Comparison of ENCODE assay signal across 23 cellular contexts in the genomic region with DNA sequence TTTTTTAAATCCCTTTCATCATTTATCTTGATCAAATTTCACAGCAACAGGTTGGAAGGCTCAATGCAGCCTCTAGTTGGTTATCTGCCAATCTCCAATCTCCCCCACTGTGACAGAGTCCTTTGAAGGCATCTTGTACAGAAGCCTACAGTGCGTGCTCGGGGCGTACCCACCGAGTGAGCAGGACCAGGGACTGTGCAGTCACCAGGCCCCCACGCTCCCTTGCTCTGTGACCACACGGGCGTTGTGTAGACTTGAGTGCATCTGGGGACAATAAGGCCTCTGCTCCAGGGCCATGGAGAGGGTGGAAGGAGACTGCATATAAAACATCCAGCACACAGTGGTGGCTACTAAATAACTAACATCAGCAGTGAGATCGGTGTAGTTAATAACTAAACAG.
"Had no signal": no experiment of that assay in that cellular context is flagged by ENCODE, and none has a peak within 500 bp of the region (broad histone marks: within the 10 kb centered on the region; RNA-seq: fewer than 3 reads in every experiment).

No MANE protein-coding gene starts in this region.

- H3K4me3 Mint-ChIP-seq: dendritic cell treated with granulocyte-macrophage colony-stimulating factor and Interleukin-4, amounts not matched to agents 40 ng/mL and 50 ng/mL, for 4 days; effector memory CD8-positive, alpha-beta T cell; memory B cell; mesothelial cell of epicardium; natural killer cell; neural progenitor cell had no signal

- H3K4me3 ChIP-seq: esophagus muscularis mucosa, gastrocnemius medialis, left ventricle myocardium inferior, lower lobe of right lung, neural progenitor cell, ovary, tibial artery, upper lobe of left lung, uterus had no signal

- H3K27me3 Mint-ChIP-seq: dendritic cell treated with granulocyte-macrophage colony-stimulating factor and Interleukin-4, amounts not matched to agents 40 ng/mL and 50 ng/mL, for 4 days; effector memory CD8-positive, alpha-beta T cell; memory B cell; progenitor cell of endocrine pancreas had no signal

- H3K9me3 ChIP-seq: esophagus muscularis mucosa, gastrocnemius medialis, left ventricle myocardium inferior, lower lobe of right lung, ovary, tibial artery, upper lobe of left lung, uterus had no signal

- H3K9me3 Mint-ChIP-seq: dendritic cell treated with granulocyte-macrophage colony-stimulating factor and Interleukin-4, amounts not matched to agents 40 ng/mL and 50 ng/mL, for 4 days; effector memory CD8-positive, alpha-beta T cell; memory B cell; mesothelial cell of epicardium; natural killer cell; neural progenitor cell had no signal

- DNase-seq: effector memory CD8-positive, alpha-beta T cell; gastrocnemius medialis; glutamatergic neuron; islet precursor cell; left ventricle myocardium inferior; lower lobe of right lung; natural killer cell; nucleus accumbens; ovary; right cardiac atrium; small intestine; stimulated activated CD4-positive, alpha-beta T cell treated with anti-CD3 and anti-CD28 coated beads, Interleukin-2, amount 100 ng/mL, for 48 hours; stimulated activated naive CD8-positive, alpha-beta T cell treated with anti-CD3 and anti-CD28 coated beads, Interleukin-15, Interleukin-2, amounts not matched to agents 100 U/mL and 50 U/mL, for 24 hours; tibial artery; upper lobe of left lung; uterus had no signal

- H3K27ac Mint-ChIP-seq: dendritic cell treated with granulocyte-macrophage colony-stimulating factor and Interleukin-4, amounts not matched to agents 40 ng/mL and 50 ng/mL, for 4 days; memory B cell; mesothelial cell of epicardium; neural progenitor cell had no signal

- H3K4me1 Mint-ChIP-seq: memory B cell, mesothelial cell of epicardium, neural progenitor cell had no signal

- H3K4me1 ChIP-seq: esophagus muscularis mucosa, left ventricle myocardium inferior, lower lobe of right lung, neural progenitor cell, tibial artery, upper lobe of left lung, uterus had no signal

- ATAC-seq: effector memory CD8-positive, alpha-beta T cell; gastrocnemius medialis; lower lobe of right lung; natural killer cell; right cardiac atrium; stimulated activated naive CD8-positive, alpha-beta T cell treated with anti-CD3 and anti-CD28 coated beads, Interleukin-15, Interleukin-2, amounts not matched to agents 100 U/mL and 50 U/mL, for 24 hours had no signal

- H3K27ac ChIP-seq: epithelial cell of prostate, esophagus muscularis mucosa, left ventricle myocardium inferior, lower lobe of right lung, neural progenitor cell, ovary, tibial artery, upper lobe of left lung, uterus had no signal

- H3K36me3 ChIP-seq: neural progenitor cell, ovary, uterus had no signal
